Comparison of ENCODE assay signal across 26 cellular contexts in genomic region chr12:101598483-101598882, GRCh38. TPM values are rescaled to one million over a fixed set of nuclear protein-coding genes. Genes with fewer than 3 reads are reported as not detected.
A peak's percentile ranks its signal among the peaks of the same experiment; 100 is the strongest.
DNase-seq lines count a peak whose midpoint lies in the region; ATAC-seq and TF ChIP-seq lines count a peak whose summit lies in the region.
"Had no signal": no experiment of that assay in that cellular context is flagged by ENCODE, and none has a peak within 500 bp of the region (broad histone marks: within the 10 kb centered on the region; RNA-seq: fewer than 3 reads in every experiment).

No MANE protein-coding gene starts in this region.

- H3K4me3 ChIP-seq in body of pancreas (no peak overlapping the region), psoas muscle (peak overlapping the region; percentile 65), stomach (no peak overlapping the region)
- H3K4me3 ChIP-seq: A549; BLaER1 treated with 17β-estradiol and CSF1 and Interleukin-3, amounts not matched to agents 10 nM and 100 nM; GM12878; GM23338 had no signal

- TF ChIP-seq POLR2A in body of pancreas (IDR thresholded peaks at IDR 0.05) (no peak), stomach (IDR thresholded peaks at IDR 0.05) (no peak)

- H3K36me3 Mint-ChIP-seq in activated CD4-positive, alpha-beta T cell treated with anti-CD3 and anti-CD28 coated beads, Interleukin-2, amount 10 ng/mL, durations not matched to agents 24 days and 14 days (ENCODE audit: low read depth), result no peaks in the 10 kb centered on the region
- H3K36me3 Mint-ChIP-seq: CD14-positive monocyte; CD8-positive, alpha-beta memory T cell had no signal

- no peak for TF ChIP-seq CTCF in body of pancreas (IDR thresholded peaks at IDR 0.05)
- TF ChIP-seq CTCF in psoas muscle (IDR thresholded peaks at IDR 0.05), result no peak
- TF ChIP-seq CTCF in stomach (IDR thresholded peaks at IDR 0.05), result no peak

- H3K36me3 ChIP-seq in body of pancreas (replicated peaks in 1 of 2; ENCODE audit: insufficient read depth in 1 of 2, low read depth in 2 of 2) (no peaks in the 10 kb centered on the region), psoas muscle (ENCODE audit: insufficient read depth in 1 of 2, low read depth in 1 of 2) (peaks cover 0 to 15% of the 10 kb centered on the region in 2 donors), stomach (no peaks in the 10 kb centered on the region)
- H3K36me3 ChIP-seq: BE2C; BLaER1 treated with 17β-estradiol and CSF1 and Interleukin-3, amounts not matched to agents 10 nM and 100 nM had no signal

- DNase-seq in activated CD4-positive, alpha-beta T cell treated with anti-CD3 and anti-CD28 coated beads, Interleukin-2, amount 10 ng/mL, durations not matched to agents 24 days and 14 days, result peak; percentile 8
- no peak for DNase-seq in activated CD4-positive, alpha-beta T cell treated with anti-CD3 and anti-CD28 coated beads for 1 hour
- DNase-seq in body of pancreas (no peak), psoas muscle (no peak), stomach (no peak), 8988T (no peak), NCI-H1694 treated with DMSO at 0.1 percent for 48 hours (lab: John Stamatoyannopoulos, UW) (no peak)
- DNase-seq: ACHN; AML-193; BE2C; CD4-positive, alpha-beta T cell; CD8-positive, alpha-beta memory T cell; DMS 273 treated with DMSO at 0.1 percent for 48 hours; DMS79; EL; GDM1; H9 had no signal

- ATAC-seq in body of pancreas, result no peak
- no peak for ATAC-seq in psoas muscle
- no peak for ATAC-seq in GM18858 (IDR thresholded peaks at IDR 0.05; ENCODE audit: unreplicated experiment)
- ATAC-seq: A549, GM12878, GM23338, HCT116 had no signal

- H3K9me3 ChIP-seq in body of pancreas (no peaks in the 10 kb centered on the region), psoas muscle (no peaks in the 10 kb centered on the region), stomach (no peaks in the 10 kb centered on the region)
- H3K9me3 ChIP-seq: A549; BE2C; BLaER1 treated with 17β-estradiol and CSF1 and Interleukin-3, amounts not matched to agents 10 nM and 100 nM had no signal

- 94 to 97% methylated on average over 3 of the region's 3 CpGs for whole genome bisulfite sequencing in body of pancreas, 2 donors
- 30 to 47% (median 42%) methylated on average over 3 of the region's 3 CpGs for WGBS in psoas muscle, 3 donors
- WGBS in stomach, 5 donors, result 76 to 96% (median 92%) methylated on average over 3 of the region's 3 CpGs

- H3K27me3 ChIP-seq in body of pancreas (no peaks in the 10 kb centered on the region), psoas muscle (ENCODE audit: insufficient read depth in 3 of 3, low read length in 2 of 3) (no peaks in the 10 kb centered on the region), stomach (no peaks in the 10 kb centered on the region)
- H3K27me3 ChIP-seq: BE2C; BLaER1 treated with 17β-estradiol and CSF1 and Interleukin-3, amounts not matched to agents 10 nM and 100 nM had no signal

- H3K4me1 ChIP-seq in body of pancreas, result peaks cover 33% of the 10 kb centered on the region
- peaks cover 26% of the 10 kb centered on the region for H3K4me1 ChIP-seq in psoas muscle
- peaks cover 0 to 30% (median 11%) of the 10 kb centered on the region in 4 donors for H3K4me1 ChIP-seq in stomach
- H3K4me1 ChIP-seq: BE2C; BLaER1 treated with 17β-estradiol and CSF1 and Interleukin-3, amounts not matched to agents 10 nM and 100 nM had no signal

- H3K27ac Mint-ChIP-seq in activated CD4-positive, alpha-beta T cell treated with anti-CD3 and anti-CD28 coated beads, Interleukin-2, amount 10 ng/mL, durations not matched to agents 24 days and 14 days, result no peak overlapping the region
- H3K27ac Mint-ChIP-seq: CD14-positive monocyte; CD4-positive, alpha-beta T cell; CD8-positive, alpha-beta memory T cell; H9 had no signal

- H3K27ac ChIP-seq in body of pancreas, result peak overlapping the region in 3 of 4 donors; percentile 7 to 77 (median 75)
- peak overlapping the region; percentile 88 for H3K27ac ChIP-seq in psoas muscle
- H3K27ac ChIP-seq in stomach, result peak overlapping the region in 3 of 5 donors; percentile 11 to 81 (median 20)
- H3K27ac ChIP-seq: 22Rv1; A549; BLaER1 treated with 17β-estradiol and CSF1 and Interleukin-3, amounts not matched to agents 10 nM and 100 nM had no signal

- no peak for TF ChIP-seq EP300 in stomach (IDR thresholded peaks at IDR 0.05)

- peaks cover 1% of the 10 kb centered on the region for H3K27me3 Mint-ChIP-seq in activated CD4-positive, alpha-beta T cell treated with anti-CD3 and anti-CD28 coated beads, Interleukin-2, amount 10 ng/mL, durations not matched to agents 24 days and 14 days
- H3K27me3 Mint-ChIP-seq: CD4-positive, alpha-beta T cell had no signal

- no peak overlapping the region for H3K4me3 Mint-ChIP-seq in activated CD4-positive, alpha-beta T cell treated with anti-CD3 and anti-CD28 coated beads, Interleukin-2, amount 10 ng/mL, durations not matched to agents 24 days and 14 days
- H3K4me3 Mint-ChIP-seq: CD14-positive monocyte; CD4-positive, alpha-beta T cell; CD8-positive, alpha-beta memory T cell; GM23338; H9 had no signal

- H3K4me1 Mint-ChIP-seq in activated CD4-positive, alpha-beta T cell treated with anti-CD3 and anti-CD28 coated beads, Interleukin-2, amount 10 ng/mL, durations not matched to agents 24 days and 14 days, result no peaks in the 10 kb centered on the region
- H3K4me1 Mint-ChIP-seq: CD8-positive, alpha-beta memory T cell had no signal

- intact Hi-C loops in activated CD4-positive, alpha-beta T cell treated with anti-CD3 and anti-CD28 coated beads, Interleukin-2, amount 10 ng/mL, durations not matched to agents 24 days and 14 days (cut with micrococcal nuclease), result no loop called here
- intact Hi-C loops in body of pancreas (cut with DNase I), result no loop called here
- intact Hi-C loops in psoas muscle (cut with DNase I), result no loop called here
- intact Hi-C loops in stomach (cut with DNase I; ENCODE audit: low total_unique reads), result no loop called here

- no peaks in the 10 kb centered on the region for H3K9me3 Mint-ChIP-seq in activated CD4-positive, alpha-beta T cell treated with anti-CD3 and anti-CD28 coated beads, Interleukin-2, amount 10 ng/mL, durations not matched to agents 24 days and 14 days
- H3K9me3 Mint-ChIP-seq: CD14-positive monocyte; CD4-positive, alpha-beta T cell; CD8-positive, alpha-beta memory T cell; GM23338; H9 had no signal

RNA-seq across cellular contexts. Expression of gene MYBPC1, which starts 3.7 kb away (rescaled TPM):
- not detected in 2 replicates for total RNA-seq in activated CD4-positive, alpha-beta T cell treated with anti-CD3 and anti-CD28 coated beads, Interleukin-2, amount 10 ng/mL, durations not matched to agents 24 days and 14 days
- under 1 TPM; 0.66 to 0.78 TPM for total RNA-seq in body of pancreas
- 1,000 to 10,000 TPM; 4,088 to 7,509 (median 4,961) TPM for total RNA-seq in psoas muscle
- 1,000 to 10,000 TPM; 1,084 to 2,883 (median 2,460) TPM for polyA plus RNA-seq in psoas muscle
- total RNA-seq in stomach, result 1 to 10 TPM in 2 of 5 donors, under 1 TPM in 1, not detected in 2; 0.45 to 8.8 (median 6.6) TPM
- polyA plus RNA-seq in stomach, result 1 to 10 TPM in 2 of 3 donors, under 1 TPM in 1; 0.31 to 2.1 (median 1.4) TPM
- total RNA-seq: CD4-positive, alpha-beta T cell; CD8-positive, alpha-beta memory T cell; GM12878; GM23338; H4; H9 had no signal
- polyA plus RNA-seq: A549; CD8-positive, alpha-beta memory T cell; GM12878 had no signal

Comparison
In these comparisons a context has a peak if more than half of its experiments do, and no peak if none do; other contexts are left out.
1. H3K27ac ChIP-seq: peak in every context shown above with its lines; median percentile 88 in psoas muscle; 75 in body of pancreas; 20 in stomach.
2. RNA of gene MYBPC1, which starts 3.7 kb away (total RNA-seq): 4,088 to 7,509 TPM in psoas muscle; 0.66 to 0.78 TPM in body of pancreas, 0.45 to 8.8 TPM in stomach and not detected in activated CD4-positive, alpha-beta T cell treated with anti-CD3 and anti-CD28 coated beads, Interleukin-2, amount 10 ng/mL, durations not matched to agents 24 days and 14 days; every median in the first group is over 100 times any median in the second.